13 cellular contexts compared by ENCODE assay signal in genomic region chr1:214362188-214362882, GRCh38.
A peak's percentile ranks its signal among the peaks of the same experiment; 100 is the strongest.
DNase-seq lines count a peak whose midpoint lies in the region; ATAC-seq and TF ChIP-seq lines count a peak whose summit lies in the region.
"Had no signal": no experiment of that assay in that cellular context is flagged by ENCODE, and none has a peak within 500 bp of the region (broad histone marks: within the 10 kb centered on the region; RNA-seq: fewer than 3 reads in every experiment).

No MANE protein-coding gene starts in this region.

- peak; percentile 21 for DNase-seq in EL
- DNase-seq in SIG-M5 (lab: John Stamatoyannopoulos, UW), result peak; percentile 23
- peak; percentile 36 to 86 for DNase-seq in fibroblast of lung (ENCODE audit: low read depth in 2 of 2)
- DNase-seq in nephron progenitor cell, result no peak
- no peak for DNase-seq in NCI-H2196 treated with DMSO at 0.1 percent for 48 hours (lab: John Stamatoyannopoulos, UW; ENCODE audit: unreplicated experiment)
- no peak for DNase-seq in cerebellar nuclear complex (lab: John Stamatoyannopoulos, UW)
- no peak for DNase-seq in lower leg skin (ENCODE audit: low spot score in 2 of 2)
- DNase-seq: activated CD4-positive, alpha-beta memory T cell treated with anti-CD3 and anti-CD28 coated beads for 36 hours; NCI-H2029 treated with DMSO at 0.1 percent for 48 hours; SHP77; stimulated activated CD4-positive, alpha-beta T cell treated with anti-CD3 and anti-CD28 coated beads, Interleukin-15, amount 100 ng/mL, for 24 hours; stimulated activated naive CD8-positive, alpha-beta T cell treated with anti-CD3 and anti-CD28 coated beads, Interleukin-15, Interleukin-2, amounts not matched to agents 100 U/mL and 50 U/mL, for 24 hours had no signal

- H3K9ac ChIP-seq in fibroblast of lung (ENCODE audit: insufficient read depth, low read length), result no peak overlapping the region

- H3K27ac Mint-ChIP-seq in nephron progenitor cell, result peak overlapping the region; percentile 38
- H3K27ac Mint-ChIP-seq: activated CD4-positive, alpha-beta memory T cell treated with anti-CD3 and anti-CD28 coated beads for 36 hours had no signal

- no peaks in the 10 kb centered on the region for H3K9me3 Mint-ChIP-seq in nephron progenitor cell
- H3K9me3 Mint-ChIP-seq: activated CD4-positive, alpha-beta memory T cell treated with anti-CD3 and anti-CD28 coated beads for 36 hours had no signal

- H3K27ac ChIP-seq in fibroblast of lung (ENCODE audit: insufficient read depth, low read length), result no peak overlapping the region

- H3K4me3 ChIP-seq in fibroblast of lung (replicated peaks in 1 of 4; ENCODE audit: control extremely low read depth in 1 of 4, insufficient read depth in 1 of 4, low read depth in 3 of 4, low read length in 4 of 4), result no peak overlapping the region
- no peak overlapping the region for H3K4me3 ChIP-seq in lower leg skin (ENCODE audit: low read depth, poor library complexity, severe bottlenecking)

- peaks cover 25% of the 10 kb centered on the region for H3K4me1 Mint-ChIP-seq in nephron progenitor cell

- H3K4me2 ChIP-seq in fibroblast of lung (ENCODE audit: extremely low read depth, insufficient read depth, low read length), result no peak overlapping the region

- H3K79me2 ChIP-seq in fibroblast of lung (ENCODE audit: control insufficient read depth, insufficient read depth, low read length), result no peaks in the 10 kb centered on the region

- no peak for TF ChIP-seq POLR2A in lower leg skin (IDR thresholded peaks at IDR 0.05)

- ATAC-seq in GM21390 (IDR thresholded peaks at IDR 0.05; ENCODE audit: unreplicated experiment), result no peak
- ATAC-seq: stimulated activated naive CD8-positive, alpha-beta T cell treated with anti-CD3 and anti-CD28 coated beads, Interleukin-15, Interleukin-2, amounts not matched to agents 100 U/mL and 50 U/mL, for 24 hours had no signal

- peaks cover 3% of the 10 kb centered on the region for H3K4me1 ChIP-seq in fibroblast of lung (ENCODE audit: control insufficient read depth, extremely low read depth, insufficient read depth, low read length)

- no peaks in the 10 kb centered on the region for H4K20me1 ChIP-seq in fibroblast of lung (ENCODE audit: control insufficient read depth, extremely low read depth, insufficient read depth, low read length)

- no peaks in the 10 kb centered on the region for H3K9me3 ChIP-seq in fibroblast of lung (ENCODE audit: control insufficient read depth, insufficient read depth, low read depth, low read length)

- no peak overlapping the region for H2AFZ ChIP-seq in fibroblast of lung (ENCODE audit: low read length)

- peaks cover 18% of the 10 kb centered on the region for H3K36me3 ChIP-seq in fibroblast of lung (ENCODE audit: control insufficient read depth, insufficient read depth, low read length)

- H3K27me3 Mint-ChIP-seq in nephron progenitor cell (ENCODE audit: low read depth, poor library complexity), result no peaks in the 10 kb centered on the region

- H3K27me3 ChIP-seq in fibroblast of lung (ENCODE audit: control insufficient read depth, insufficient read depth, low read length), result no peaks in the 10 kb centered on the region

- peaks cover 82% of the 10 kb centered on the region for H3K36me3 Mint-ChIP-seq in nephron progenitor cell (ENCODE audit: low read depth)
- H3K36me3 Mint-ChIP-seq: activated CD4-positive, alpha-beta memory T cell treated with anti-CD3 and anti-CD28 coated beads for 36 hours had no signal

- 61 to 77% methylated on average over 9 of the region's 9 CpGs for WGBS in lower leg skin, 2 donors

- intact Hi-C loops in lower leg skin (cut with DNase I; ENCODE audit: low total_unique reads), result no loop called here

- no peak overlapping the region for H3K4me3 Mint-ChIP-seq in nephron progenitor cell
- H3K4me3 Mint-ChIP-seq: activated CD4-positive, alpha-beta memory T cell treated with anti-CD3 and anti-CD28 coated beads for 36 hours had no signal

- TF ChIP-seq CTCF in fibroblast of lung (conservative IDR thresholded peaks at IDR 0.05 in 1 of 2, IDR thresholded peaks at IDR 0.05 in 1 of 2; ENCODE audit: low read depth in 1 of 2, low read length in 2 of 2) (no peak), nephron progenitor cell (IDR thresholded peaks at IDR 0.05) (no peak), lower leg skin (IDR thresholded peaks at IDR 0.05) (no peak)

Comparison
In these comparisons a context has a peak if more than half of its experiments do, and no peak if none do; other contexts are left out.
1. DNase-seq: peak in EL (single experiment), SIG-M5 (single experiment) and fibroblast of lung (2 of 2); none in nephron progenitor cell (single experiment), NCI-H2196 treated with DMSO at 0.1 percent for 48 hours (single experiment), cerebellar nuclear complex (0 of 2) and lower leg skin (0 of 2).